ENCODE assay signal across 11 cellular contexts in the genomic region with DNA sequence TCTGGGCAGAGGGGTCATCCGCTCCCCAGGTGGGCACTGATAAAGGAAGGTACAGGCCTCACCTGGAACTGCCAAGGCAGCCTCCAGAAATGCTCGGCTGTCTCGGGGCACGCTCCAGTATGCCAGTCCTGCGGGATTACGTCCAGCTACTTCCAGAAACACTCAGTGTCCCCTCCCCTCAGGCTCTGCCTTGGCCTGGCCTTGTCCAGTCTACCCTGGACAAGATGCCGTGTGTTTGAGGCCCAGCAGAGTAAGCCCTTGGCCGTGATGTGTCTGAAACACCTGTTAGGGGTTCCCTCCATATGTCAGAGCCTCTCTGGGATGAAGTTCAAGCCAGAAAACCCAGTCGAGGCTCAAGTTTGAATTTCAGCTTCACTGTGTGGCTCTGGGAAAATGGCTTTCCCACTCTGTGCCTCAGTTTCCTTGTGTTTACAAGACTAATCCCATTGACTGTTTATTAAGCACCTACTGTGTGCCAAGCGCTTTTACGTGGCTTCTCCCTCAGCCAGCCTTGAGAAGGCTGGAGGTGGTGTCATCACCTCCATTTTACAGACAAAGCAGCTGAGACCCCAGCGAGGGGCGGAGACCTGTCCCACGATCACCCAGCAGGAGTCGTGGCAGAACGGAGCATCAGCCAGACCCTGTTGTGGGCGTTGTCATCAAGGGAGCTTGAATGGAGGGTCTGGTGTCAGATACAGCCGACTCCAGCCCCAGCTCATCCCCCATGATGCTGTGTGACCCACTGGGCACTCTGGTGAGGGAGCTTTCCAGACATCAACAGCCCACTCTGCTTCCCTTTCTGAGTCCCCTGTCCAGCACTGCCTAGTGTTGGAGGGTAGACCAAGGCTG. TPM values are rescaled to one million over a fixed set of nuclear protein-coding genes. Genes with fewer than 3 reads are reported as not detected.
A peak's percentile ranks its signal among the peaks of the same experiment; 100 is the strongest.
DNase-seq lines count a peak whose midpoint lies in the region; ATAC-seq and TF ChIP-seq lines count a peak whose summit lies in the region.
"Had no signal": no experiment of that assay in that cellular context is flagged by ENCODE, and none has a peak within 500 bp of the region (broad histone marks: within the 10 kb centered on the region; RNA-seq: fewer than 3 reads in every experiment).

No MANE protein-coding gene starts in this region.

- H3K4me1 Mint-ChIP-seq in activated CD8-positive, alpha-beta memory T cell treated with anti-CD3 and anti-CD28 coated beads, Interleukin-2, amount 10 ng/mL, durations not matched to agents 7 days and 5 days: peaks cover 35% of the 10 kb centered on the region
- H3K4me1 Mint-ChIP-seq in activated CD4-positive, alpha-beta memory T cell treated with anti-CD3 and anti-CD28 coated beads for 36 hours (ENCODE audit: low read depth): peaks cover 22% of the 10 kb centered on the region
- H3K4me1 Mint-ChIP-seq in stimulated activated memory B cell treated with anti-CD40 and anti-IgM and Interleukin-4, amounts not matched to agents 10 μg/mL and 1 μg/mL and 100 μg/mL, for 72 hours: peaks cover 45% of the 10 kb centered on the region

- no peak for ATAC-seq in activated CD8-positive, alpha-beta memory T cell treated with anti-CD3 and anti-CD28 coated beads, Interleukin-2, amount 10 ng/mL, durations not matched to agents 7 days and 5 days
- ATAC-seq in stimulated activated memory B cell treated with anti-CD40 and anti-IgM and Interleukin-4, amounts not matched to agents 10 μg/mL and 1 μg/mL and 100 μg/mL, for 72 hours: no peak
- ATAC-seq: Right ventricle myocardium inferior had no signal

- no peak overlapping the region for H2AFZ ChIP-seq in fibroblast of lung (ENCODE audit: low read length)

- peaks cover 22% of the 10 kb centered on the region for H3K36me3 Mint-ChIP-seq in activated CD8-positive, alpha-beta memory T cell treated with anti-CD3 and anti-CD28 coated beads, Interleukin-2, amount 10 ng/mL, durations not matched to agents 7 days and 5 days
- H3K36me3 Mint-ChIP-seq in activated CD4-positive, alpha-beta memory T cell treated with anti-CD3 and anti-CD28 coated beads for 36 hours: peaks cover 12% of the 10 kb centered on the region
- peaks cover 26% of the 10 kb centered on the region for H3K36me3 Mint-ChIP-seq in stimulated activated memory B cell treated with anti-CD40 and anti-IgM and Interleukin-4, amounts not matched to agents 10 μg/mL and 1 μg/mL and 100 μg/mL, for 72 hours

- CTCF ChIA-PET in activated CD8-positive, alpha-beta memory T cell treated with anti-CD3 and anti-CD28 coated beads, Interleukin-2, amount 10 ng/mL, durations not matched to agents 7 days and 5 days (lab: Charles Lee): interaction anchor here (0.6 to 3.1 kb wide), 16 partner anchors 10 to 237 kb away, joined by 3 to 47 read pairs (median 5); a partner anchor contains a TSS
- CTCF ChIA-PET in activated CD4-positive, alpha-beta memory T cell treated with anti-CD3 and anti-CD28 coated beads for 36 hours (lab: Charles Lee): interaction anchor here (1.0 to 2.2 kb wide), 10 partner anchors 10 to 268 kb away, joined by 3 to 22 read pairs (median 6); a partner anchor contains a TSS

- no peak for TF ChIP-seq CTCF in fibroblast of lung (conservative IDR thresholded peaks at IDR 0.05 in 1 of 2, IDR thresholded peaks at IDR 0.05 in 1 of 2; ENCODE audit: low read depth in 1 of 2, low read length in 2 of 2)

- H3K36me3 ChIP-seq in fibroblast of lung (ENCODE audit: control insufficient read depth, insufficient read depth, low read length): peaks cover 10% of the 10 kb centered on the region

- H3K9ac ChIP-seq in fibroblast of lung (ENCODE audit: insufficient read depth, low read length): no peak overlapping the region

- intact Hi-C loops in activated CD4-positive, alpha-beta memory T cell treated with anti-CD3 and anti-CD28 coated beads for 36 hours (cut with micrococcal nuclease): loop anchor here (5.0 kb wide), 3 partner anchors 54 to 219 kb away; a partner anchor contains a TSS

- H3K9me3 ChIP-seq in fibroblast of lung (ENCODE audit: control insufficient read depth, insufficient read depth, low read depth, low read length): no peaks in the 10 kb centered on the region

- no peaks in the 10 kb centered on the region for H3K9me3 Mint-ChIP-seq in activated CD8-positive, alpha-beta memory T cell treated with anti-CD3 and anti-CD28 coated beads, Interleukin-2, amount 10 ng/mL, durations not matched to agents 7 days and 5 days (ENCODE audit: low read depth)
- no peaks in the 10 kb centered on the region for H3K9me3 Mint-ChIP-seq in activated CD4-positive, alpha-beta memory T cell treated with anti-CD3 and anti-CD28 coated beads for 36 hours
- H3K9me3 Mint-ChIP-seq in stimulated activated memory B cell treated with anti-CD40 and anti-IgM and Interleukin-4, amounts not matched to agents 10 μg/mL and 1 μg/mL and 100 μg/mL, for 72 hours: no peaks in the 10 kb centered on the region

- H3K27ac Mint-ChIP-seq in activated CD8-positive, alpha-beta memory T cell treated with anti-CD3 and anti-CD28 coated beads, Interleukin-2, amount 10 ng/mL, durations not matched to agents 7 days and 5 days: peak overlapping the region; percentile 93
- H3K27ac Mint-ChIP-seq in activated CD4-positive, alpha-beta memory T cell treated with anti-CD3 and anti-CD28 coated beads for 36 hours: peak overlapping the region; percentile 97
- peak overlapping the region; percentile 97 for H3K27ac Mint-ChIP-seq in stimulated activated memory B cell treated with anti-CD40 and anti-IgM and Interleukin-4, amounts not matched to agents 10 μg/mL and 1 μg/mL and 100 μg/mL, for 72 hours

- H3K79me2 ChIP-seq in fibroblast of lung (ENCODE audit: control insufficient read depth, insufficient read depth, low read length): peaks cover 15% of the 10 kb centered on the region

- peak overlapping the region; percentile 97 for H3K27ac ChIP-seq in fibroblast of lung (ENCODE audit: insufficient read depth, low read length)

- peak overlapping the region; percentile 77 for H3K4me2 ChIP-seq in fibroblast of lung (ENCODE audit: extremely low read depth, insufficient read depth, low read length)

- no peaks in the 10 kb centered on the region for H3K27me3 ChIP-seq in fibroblast of lung (ENCODE audit: control insufficient read depth, insufficient read depth, low read length)

- H4K20me1 ChIP-seq in fibroblast of lung (ENCODE audit: control insufficient read depth, extremely low read depth, insufficient read depth, low read length): no peaks in the 10 kb centered on the region

- no peaks in the 10 kb centered on the region for H3K27me3 Mint-ChIP-seq in activated CD8-positive, alpha-beta memory T cell treated with anti-CD3 and anti-CD28 coated beads, Interleukin-2, amount 10 ng/mL, durations not matched to agents 7 days and 5 days
- H3K27me3 Mint-ChIP-seq in activated CD4-positive, alpha-beta memory T cell treated with anti-CD3 and anti-CD28 coated beads for 36 hours: no peaks in the 10 kb centered on the region
- H3K27me3 Mint-ChIP-seq in stimulated activated memory B cell treated with anti-CD40 and anti-IgM and Interleukin-4, amounts not matched to agents 10 μg/mL and 1 μg/mL and 100 μg/mL, for 72 hours: no peaks in the 10 kb centered on the region

- H3K4me3 ChIP-seq in fibroblast of lung (replicated peaks in 1 of 4; ENCODE audit: control extremely low read depth in 1 of 4, insufficient read depth in 1 of 4, low read depth in 3 of 4, low read length in 4 of 4): no peak overlapping the region

- no peak for DNase-seq in activated CD8-positive, alpha-beta memory T cell treated with anti-CD3 and anti-CD28 coated beads, Interleukin-2, amount 10 ng/mL, durations not matched to agents 7 days and 5 days
- DNase-seq in activated CD8-positive, alpha-beta memory T cell treated with anti-CD3 and anti-CD28 coated beads, Interleukin-2, amount 50 U/mL, for 48 hours: no peak
- no peak for DNase-seq in activated CD4-positive, alpha-beta memory T cell treated with anti-CD3 and anti-CD28 coated beads for 36 hours
- no peak for DNase-seq in fibroblast of lung (ENCODE audit: low read depth in 2 of 2)
- no peak for DNase-seq in NCI-H2029 (lab: John Stamatoyannopoulos, UW)
- no peak for DNase-seq in activated CD4-positive, CD25-positive, alpha-beta regulatory T cell (lab: John Stamatoyannopoulos, UW)
- no peak for DNase-seq in HUDEP-2 (lab: John Stamatoyannopoulos, UW; ENCODE audit: unreplicated experiment in 76 of 76)
- DNase-seq: kidney, NCI-H1092 had no signal

- POLR2A ChIA-PET in activated CD4-positive, alpha-beta memory T cell treated with anti-CD3 and anti-CD28 coated beads for 36 hours (lab: Charles Lee): interaction anchor here (1.0 to 2.4 kb wide), 8 partner anchors 10 to 172 kb away, joined by 3 to 15 read pairs (median 6); a partner anchor contains a TSS

- H3K4me3 Mint-ChIP-seq in activated CD8-positive, alpha-beta memory T cell treated with anti-CD3 and anti-CD28 coated beads, Interleukin-2, amount 10 ng/mL, durations not matched to agents 7 days and 5 days: peak overlapping the region; percentile 84
- H3K4me3 Mint-ChIP-seq in activated CD4-positive, alpha-beta memory T cell treated with anti-CD3 and anti-CD28 coated beads for 36 hours: peak overlapping the region; percentile 66
- peak overlapping the region; percentile 91 for H3K4me3 Mint-ChIP-seq in stimulated activated memory B cell treated with anti-CD40 and anti-IgM and Interleukin-4, amounts not matched to agents 10 μg/mL and 1 μg/mL and 100 μg/mL, for 72 hours

- H3K4me1 ChIP-seq in fibroblast of lung (ENCODE audit: control insufficient read depth, extremely low read depth, insufficient read depth, low read length): peaks cover 11% of the 10 kb centered on the region

RNA-seq across cellular contexts. Expression of a gene that starts 2.0 kb away (rescaled TPM):
- 10 to 100 TPM in 1 of 2 experiments, 1 to 10 TPM in 1; 8.0 to 11.2 TPM for total RNA-seq in activated CD8-positive, alpha-beta memory T cell treated with anti-CD3 and anti-CD28 coated beads, Interleukin-2, amount 10 ng/mL, durations not matched to agents 7 days and 5 days
- total RNA-seq in activated CD4-positive, alpha-beta memory T cell treated with anti-CD3 and anti-CD28 coated beads for 36 hours: 10 to 100 TPM; 14.9 to 19.1 TPM
- 10.1 and 11.3 TPM in 2 replicates for total RNA-seq in fibroblast of lung
- polyA plus RNA-seq in fibroblast of lung: 18.4 and 29.5 TPM in 2 replicates
- 32.6 and 45.1 TPM in 2 replicates for polyA plus RNA-seq in fibroblast of lung (2012)
- polyA minus RNA-seq in fibroblast of lung (ENCODE audit: low replicate concordance): 25.4 and 35.9 TPM in 2 replicates

RNA-seq across cellular contexts. Expression of a gene that starts 22.6 kb away (rescaled TPM):
- total RNA-seq in activated CD8-positive, alpha-beta memory T cell treated with anti-CD3 and anti-CD28 coated beads, Interleukin-2, amount 10 ng/mL, durations not matched to agents 7 days and 5 days: 10 to 100 TPM; 57.1 to 66.2 TPM
- total RNA-seq in activated CD4-positive, alpha-beta memory T cell treated with anti-CD3 and anti-CD28 coated beads for 36 hours: 10 to 100 TPM; 23.7 to 26.9 TPM
- 3.1 and 8.8 TPM in 2 replicates for total RNA-seq in fibroblast of lung
- polyA plus RNA-seq in fibroblast of lung: 15.8 and 50.9 TPM in 2 replicates
- polyA plus RNA-seq in fibroblast of lung (2012): 19.6 and 57.5 TPM in 2 replicates
- 15.8 and 53.5 TPM in 2 replicates for polyA minus RNA-seq in fibroblast of lung (ENCODE audit: low replicate concordance)

RNA-seq across cellular contexts. Expression of a gene that starts 42.0 kb away (rescaled TPM):
- 10 to 100 TPM in 1 of 2 experiments, 1 to 10 TPM in 1; 8.2 to 12.9 TPM for total RNA-seq in activated CD8-positive, alpha-beta memory T cell treated with anti-CD3 and anti-CD28 coated beads, Interleukin-2, amount 10 ng/mL, durations not matched to agents 7 days and 5 days
- 1 to 10 TPM; 6.4 to 7.3 TPM for total RNA-seq in activated CD4-positive, alpha-beta memory T cell treated with anti-CD3 and anti-CD28 coated beads for 36 hours
- total RNA-seq in fibroblast of lung: 4.1 and 4.6 TPM in 2 replicates
- polyA plus RNA-seq in fibroblast of lung: 9.4 and 16.7 TPM in 2 replicates
- 10.2 and 18.3 TPM in 2 replicates for polyA plus RNA-seq in fibroblast of lung (2012)
- 25.6 and 48.3 TPM in 2 replicates for polyA minus RNA-seq in fibroblast of lung (ENCODE audit: low replicate concordance)

RNA-seq across cellular contexts. Expression of a gene that starts 52.8 kb away (rescaled TPM):
- total RNA-seq in activated CD8-positive, alpha-beta memory T cell treated with anti-CD3 and anti-CD28 coated beads, Interleukin-2, amount 10 ng/mL, durations not matched to agents 7 days and 5 days: 1 to 10 TPM; 3.5 to 3.7 TPM
- 1 to 10 TPM; 3.9 to 4.3 TPM for total RNA-seq in activated CD4-positive, alpha-beta memory T cell treated with anti-CD3 and anti-CD28 coated beads for 36 hours
- 0.77 and 2.0 TPM in 2 replicates for total RNA-seq in fibroblast of lung
- 3.6 and 10.1 TPM in 2 replicates for polyA plus RNA-seq in fibroblast of lung
- polyA plus RNA-seq in fibroblast of lung (2012): 4.7 and 10.5 TPM in 2 replicates
- polyA minus RNA-seq in fibroblast of lung (ENCODE audit: low replicate concordance): 17.8 and 47.5 TPM in 2 replicates

RNA-seq across cellular contexts. Expression of a gene that starts 53.4 kb away (rescaled TPM):
- total RNA-seq in activated CD8-positive, alpha-beta memory T cell treated with anti-CD3 and anti-CD28 coated beads, Interleukin-2, amount 10 ng/mL, durations not matched to agents 7 days and 5 days: 10 to 100 TPM; 25.7 to 34.1 TPM
- 10 to 100 TPM; 22.5 to 23.8 TPM for total RNA-seq in activated CD4-positive, alpha-beta memory T cell treated with anti-CD3 and anti-CD28 coated beads for 36 hours
- total RNA-seq in fibroblast of lung: 2.3 and 4.1 TPM in 2 replicates
- polyA plus RNA-seq in fibroblast of lung: 2.0 and 2.3 TPM in 2 replicates
- polyA plus RNA-seq in fibroblast of lung (2012): 3.3 and 3.4 TPM in 2 replicates
- polyA minus RNA-seq in fibroblast of lung (ENCODE audit: low replicate concordance): 10.1 and 11.5 TPM in 2 replicates
